ENCODE assay signal across 40 cellular contexts in genomic region chr2:241478166-241478565, GRCh38.
"Had no signal": no experiment of that assay in that cellular context is flagged by ENCODE, and none has a peak within 500 bp of the region (broad histone marks: within the 10 kb centered on the region; RNA-seq: fewer than 3 reads in every experiment).

No MANE protein-coding gene starts in this region.

- H3K36me3 ChIP-seq: adrenal gland, brain microvascular endothelial cell, breast epithelium, cardiac muscle cell had no signal

- H3K9me3 ChIP-seq: adrenal gland, ascending aorta, body of pancreas, breast epithelium had no signal

- H3K27ac Mint-ChIP-seq: activated naive CD4-positive, alpha-beta T cell treated with anti-CD3 and anti-CD28 coated beads for 36 hours; activated naive CD4-positive, alpha-beta T cell treated with anti-CD3 and anti-CD28 coated beads, Interleukin-2, amount 10 ng/mL, durations not matched to agents 7 days and 5 days; activated naive CD4-positive, alpha-beta T cell treated with anti-CD3 and anti-CD28 coated beads, Interleukin-2, amount 50 U/mL, for 24 hours; activated naive CD4-positive, alpha-beta T cell treated with anti-CD3 and anti-CD28 coated beads, Interleukin-2, amount 50 U/mL, for 72 hours; activated naive CD8-positive, alpha-beta T cell; activated naive CD8-positive, alpha-beta T cell treated with anti-CD3 and anti-CD28 coated beads for 36 hours; activated naive CD8-positive, alpha-beta T cell treated with anti-CD3 and anti-CD28 coated beads, Interleukin-2, amount 10 ng/mL, durations not matched to agents 7 days and 5 days; activated naive CD8-positive, alpha-beta T cell treated with anti-CD3 and anti-CD28 coated beads, Interleukin-2, amount 50 U/mL, for 24 hours; activated T-cell treated with anti-CD3 and anti-CD28 coated beads, Interleukin-2, amount 50 U/mL, for 24 hours; activated T-cell treated with anti-CD3 and anti-CD28 coated beads, Interleukin-2, amount 50 U/mL, for 72 hours; activated T-helper 1 cell treated with anti-CD3 and anti-CD28 coated beads, Interleukin-12 subunit alpha, Interleukin-12 subunit beta, Interleukin-2, Interleukin-4 antibody, amounts not matched to agents 30 ng/mL and 10 ng/mL and 1 ng/mL, durations not matched to agents 14 hours and 24 hours and 36 hours; activated T-helper 17 cell treated with anti-CD3 and anti-CD28 coated beads, Interleukin-2, amount 50 U/mL, for 72 hours; activated T-helper 2 cell treated with anti-CD3 and anti-CD28 coated beads, Interferon-gamma antibody, Interleukin-2, Interleukin-4, amounts not matched to agents 10 μg/mL and 5 μg/mL and 100 μg/mL, durations not matched to agents 14 hours and 24 hours and 36 hours; brain had no signal

- H3K27me3 Mint-ChIP-seq: activated naive CD4-positive, alpha-beta T cell treated with anti-CD3 and anti-CD28 coated beads, Interleukin-2, amount 50 U/mL, for 24 hours; activated T-helper 17 cell treated with anti-CD3 and anti-CD28 coated beads, Interleukin-2, amount 50 U/mL, for 72 hours; brain had no signal

- H3K4me3 ChIP-seq: adrenal gland, ascending aorta, body of pancreas, breast epithelium, cardiac muscle cell had no signal

- ATAC-seq: activated naive CD4-positive, alpha-beta T cell treated with anti-CD3 and anti-CD28 coated beads, Interleukin-2, amount 50 U/mL, for 72 hours; activated naive CD8-positive, alpha-beta T cell treated with anti-CD3 and anti-CD28 coated beads, Interleukin-2, amount 50 U/mL, for 24 hours; activated T-cell treated with anti-CD3 and anti-CD28 coated beads, Interleukin-2, amount 50 U/mL, for 4 hours; activated T-cell treated with anti-CD3 and anti-CD28 coated beads, Interleukin-2, amount 50 U/mL, for 72 hours; activated T-helper 17 cell treated with anti-CD3 and anti-CD28 coated beads, Interleukin-2, amount 50 U/mL, for 72 hours; body of pancreas had no signal

- DNase-seq: activated effector memory CD4-positive, alpha-beta T cell treated with anti-CD3 and anti-CD28 coated beads, Interleukin-2, amount 50 U/mL, for 16 hours; activated effector memory CD4-positive, alpha-beta T cell treated with Interleukin-2 at 50 U/mL for 16 hours; activated gamma-delta T cell; activated gamma-delta T cell treated with Interleukin-2 at 50 U/mL for 16 hours; activated naive CD4-positive, alpha-beta T cell; activated naive CD4-positive, alpha-beta T cell treated with anti-CD3 and anti-CD28 coated beads for 36 hours; activated naive CD4-positive, alpha-beta T cell treated with anti-CD3 and anti-CD28 coated beads, Interleukin-2, amount 10 ng/mL, durations not matched to agents 7 days and 5 days; activated naive CD4-positive, alpha-beta T cell treated with anti-CD3 and anti-CD28 coated beads, Interleukin-2, amount 50 U/mL, for 16 hours; activated naive CD4-positive, alpha-beta T cell treated with Interleukin-2 at 50 U/mL for 16 hours; activated naive CD8-positive, alpha-beta T cell treated with anti-CD3 and anti-CD28 coated beads for 36 hours; activated naive CD8-positive, alpha-beta T cell treated with anti-CD3 and anti-CD28 coated beads, Interleukin-2, amount 10 ng/mL, durations not matched to agents 7 days and 5 days; activated naive CD8-positive, alpha-beta T cell treated with anti-CD3 and anti-CD28 coated beads, Interleukin-2, amount 50 U/mL, for 24 hours; activated T-cell treated with anti-CD3 and anti-CD28 coated beads for 4 hours; activated T-cell treated with anti-CD3 and anti-CD28 coated beads, Interleukin-2, amount 50 U/mL, for 1 hour; activated T-cell treated with anti-CD3 and anti-CD28 coated beads, Interleukin-2, amount 50 U/mL, for 24 hours; activated T-cell treated with anti-CD3 and anti-CD28 coated beads, Interleukin-2, amount 50 U/mL, for 4 hours; activated T-cell treated with anti-CD3 and anti-CD28 coated beads, Interleukin-2, amount 50 U/mL, for 48 hours; activated T-cell treated with anti-CD3 and anti-CD28 coated beads, Interleukin-2, amount 50 U/mL, for 72 hours; adrenal gland; amniotic stem cell; amygdala; anterior cingulate cortex; aorta; body of pancreas; brain microvascular endothelial cell; caudate nucleus; central memory CD4-positive, alpha-beta T cell; cerebellar nuclear complex had no signal

- H3K9me3 Mint-ChIP-seq: activated naive CD4-positive, alpha-beta T cell treated with anti-CD3 and anti-CD28 coated beads for 36 hours; activated naive CD4-positive, alpha-beta T cell treated with anti-CD3 and anti-CD28 coated beads, Interleukin-2, amount 10 ng/mL, durations not matched to agents 7 days and 5 days; activated naive CD4-positive, alpha-beta T cell treated with anti-CD3 and anti-CD28 coated beads, Interleukin-2, amount 50 U/mL, for 24 hours; activated naive CD4-positive, alpha-beta T cell treated with anti-CD3 and anti-CD28 coated beads, Interleukin-2, amount 50 U/mL, for 72 hours; activated naive CD8-positive, alpha-beta T cell treated with anti-CD3 and anti-CD28 coated beads for 36 hours; activated naive CD8-positive, alpha-beta T cell treated with anti-CD3 and anti-CD28 coated beads, Interleukin-2, amount 10 ng/mL, durations not matched to agents 7 days and 5 days; activated naive CD8-positive, alpha-beta T cell treated with anti-CD3 and anti-CD28 coated beads, Interleukin-2, amount 50 U/mL, for 24 hours; activated T-cell treated with anti-CD3 and anti-CD28 coated beads, Interleukin-2, amount 50 U/mL, for 24 hours; activated T-cell treated with anti-CD3 and anti-CD28 coated beads, Interleukin-2, amount 50 U/mL, for 4 hours; activated T-cell treated with anti-CD3 and anti-CD28 coated beads, Interleukin-2, amount 50 U/mL, for 72 hours; activated T-helper 1 cell treated with anti-CD3 and anti-CD28 coated beads, Interleukin-12 subunit alpha, Interleukin-12 subunit beta, Interleukin-2, Interleukin-4 antibody, amounts not matched to agents 30 ng/mL and 10 ng/mL and 1 ng/mL, durations not matched to agents 14 hours and 24 hours and 36 hours; activated T-helper 17 cell treated with anti-CD3 and anti-CD28 coated beads, Interleukin-2, amount 50 U/mL, for 72 hours; activated T-helper 2 cell treated with anti-CD3 and anti-CD28 coated beads, Interferon-gamma antibody, Interleukin-2, Interleukin-4, amounts not matched to agents 10 μg/mL and 5 μg/mL and 100 μg/mL, durations not matched to agents 14 hours and 24 hours and 36 hours; brain; central memory CD8-positive, alpha-beta T cell had no signal

- H3K36me3 Mint-ChIP-seq: activated naive CD4-positive, alpha-beta T cell treated with anti-CD3 and anti-CD28 coated beads, Interleukin-2, amount 10 ng/mL, durations not matched to agents 7 days and 5 days; activated naive CD4-positive, alpha-beta T cell treated with anti-CD3 and anti-CD28 coated beads, Interleukin-2, amount 50 U/mL, for 72 hours; activated naive CD8-positive, alpha-beta T cell treated with anti-CD3 and anti-CD28 coated beads for 36 hours; activated naive CD8-positive, alpha-beta T cell treated with anti-CD3 and anti-CD28 coated beads, Interleukin-2, amount 10 ng/mL, durations not matched to agents 7 days and 5 days had no signal

- H3K4me1 ChIP-seq: ascending aorta, body of pancreas, breast epithelium had no signal

- H3K27ac ChIP-seq: ascending aorta, body of pancreas, brain microvascular endothelial cell, breast epithelium, cardiac muscle cell had no signal

- FAIRE-seq: astrocyte had no signal

- H3K4me1 Mint-ChIP-seq: activated naive CD4-positive, alpha-beta T cell treated with anti-CD3 and anti-CD28 coated beads, Interleukin-2, amount 10 ng/mL, durations not matched to agents 7 days and 5 days; activated naive CD4-positive, alpha-beta T cell treated with anti-CD3 and anti-CD28 coated beads, Interleukin-2, amount 50 U/mL, for 24 hours; activated naive CD8-positive, alpha-beta T cell treated with anti-CD3 and anti-CD28 coated beads for 36 hours; activated naive CD8-positive, alpha-beta T cell treated with anti-CD3 and anti-CD28 coated beads, Interleukin-2, amount 10 ng/mL, durations not matched to agents 7 days and 5 days; activated naive CD8-positive, alpha-beta T cell treated with anti-CD3 and anti-CD28 coated beads, Interleukin-2, amount 50 U/mL, for 24 hours; activated T-helper 17 cell treated with anti-CD3 and anti-CD28 coated beads, Interleukin-2, amount 50 U/mL, for 72 hours; central memory CD8-positive, alpha-beta T cell had no signal

- H3K4me3 Mint-ChIP-seq: activated naive CD4-positive, alpha-beta T cell treated with anti-CD3 and anti-CD28 coated beads for 36 hours; activated naive CD4-positive, alpha-beta T cell treated with anti-CD3 and anti-CD28 coated beads, Interleukin-2, amount 10 ng/mL, durations not matched to agents 7 days and 5 days; activated naive CD4-positive, alpha-beta T cell treated with anti-CD3 and anti-CD28 coated beads, Interleukin-2, amount 50 U/mL, for 24 hours; activated naive CD8-positive, alpha-beta T cell; activated naive CD8-positive, alpha-beta T cell treated with anti-CD3 and anti-CD28 coated beads for 36 hours; activated naive CD8-positive, alpha-beta T cell treated with anti-CD3 and anti-CD28 coated beads, Interleukin-2, amount 10 ng/mL, durations not matched to agents 7 days and 5 days; activated naive CD8-positive, alpha-beta T cell treated with anti-CD3 and anti-CD28 coated beads, Interleukin-2, amount 50 U/mL, for 24 hours; activated T-cell treated with anti-CD3 and anti-CD28 coated beads, Interleukin-2, amount 50 U/mL, for 24 hours; activated T-cell treated with anti-CD3 and anti-CD28 coated beads, Interleukin-2, amount 50 U/mL, for 4 hours; activated T-cell treated with anti-CD3 and anti-CD28 coated beads, Interleukin-2, amount 50 U/mL, for 72 hours; activated T-helper 1 cell treated with anti-CD3 and anti-CD28 coated beads, Interleukin-12 subunit alpha, Interleukin-12 subunit beta, Interleukin-2, Interleukin-4 antibody, amounts not matched to agents 30 ng/mL and 10 ng/mL and 1 ng/mL, durations not matched to agents 14 hours and 24 hours and 36 hours; activated T-helper 17 cell treated with anti-CD3 and anti-CD28 coated beads, Interleukin-2, amount 50 U/mL, for 72 hours; brain; central memory CD8-positive, alpha-beta T cell had no signal

- H3K27me3 ChIP-seq: adrenal gland, ascending aorta, body of pancreas, brain microvascular endothelial cell, breast epithelium, cardiac muscle cell had no signal
